8 cellular contexts compared by ENCODE assay signal in the genomic region with DNA sequence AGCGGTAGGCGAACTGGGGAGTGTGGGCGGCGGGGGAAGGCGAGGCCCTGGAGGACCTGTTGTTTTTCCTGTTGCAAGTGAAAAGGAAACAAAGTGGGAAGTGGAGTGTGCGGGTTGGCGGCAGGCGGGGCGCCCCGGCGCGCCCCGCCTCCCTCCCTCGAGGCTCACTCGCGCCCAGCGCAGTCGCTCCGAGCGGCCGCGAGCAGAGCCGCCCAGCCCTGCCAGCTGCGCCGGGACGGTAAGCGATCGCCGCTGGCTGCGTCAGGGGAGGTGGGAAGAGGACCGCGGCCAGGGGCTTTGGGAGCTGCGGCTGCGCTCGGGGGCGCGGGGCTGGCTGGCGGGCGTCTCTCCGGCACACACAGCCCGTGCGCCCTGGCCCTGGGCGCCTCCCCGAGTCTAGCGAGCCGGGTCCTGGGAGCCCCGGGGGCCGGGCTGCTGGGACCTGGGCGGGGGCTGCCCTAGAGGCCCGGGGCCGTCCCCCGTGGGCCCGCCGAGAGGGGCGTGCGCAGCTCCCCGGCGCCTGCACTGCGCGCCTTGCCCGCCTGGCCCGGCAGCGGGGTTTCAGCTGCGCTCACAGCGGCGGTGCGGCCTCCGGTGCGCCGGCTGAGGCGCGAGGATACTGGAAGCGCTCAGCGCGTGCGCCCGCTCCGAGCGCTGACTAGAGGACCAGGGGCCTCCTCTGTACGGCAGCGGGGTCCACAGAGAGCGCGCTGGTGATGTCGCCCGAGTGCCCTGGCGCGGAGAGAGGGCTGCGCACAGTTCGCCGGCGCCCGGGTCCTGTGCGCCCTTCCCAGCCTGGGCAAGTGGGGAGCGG. TPM values are rescaled to one million over a fixed set of nuclear protein-coding genes. Genes with fewer than 3 reads are reported as not detected.
DNase-seq lines count a peak whose midpoint lies in the region; TF ChIP-seq lines count a peak whose summit lies in the region.

A gene (plus strand): TSS at position 167 of the 814 bp plus-strand sequence. CDS start 58,725 bp downstream, outside the sequence.

- peak within 1 kb of the TSS; percentile 31 to 58 (median 46) for H3K4me3 ChIP-seq in tibial nerve

- peak within 1 kb of the TSS in 3 of 4 donors; percentile 42 to 84 (median 49) for H3K27ac ChIP-seq in tibial nerve

- H3K9me3 ChIP-seq in tibial nerve = no peaks in the 10 kb centered on the region

- no peak for TF ChIP-seq POLR2A in tibial nerve (IDR thresholded peaks at IDR 0.05)

- CTCF ChIA-PET in activated CD4-positive, alpha-beta T cell treated with anti-CD3 and anti-CD28 coated beads, Interleukin-2, amount 10 ng/mL, durations not matched to agents 7 days and 5 days (lab: Charles Lee) = interaction anchor here (0.6 to 11.4 kb wide), 5 partner anchors 8 to 729 kb away, joined by 3 to 81 read pairs (median 4); no protein-coding TSS in a partner anchor

- H3K4me1 Mint-ChIP-seq in activated CD4-positive, alpha-beta T cell treated with anti-CD3 and anti-CD28 coated beads, Interleukin-2, amount 10 ng/mL, durations not matched to agents 7 days and 5 days = peaks cover 63% of the 10 kb centered on the region

- peak within 1 kb of the TSS; percentile 98 for H3K27ac Mint-ChIP-seq in activated CD4-positive, alpha-beta T cell treated with anti-CD3 and anti-CD28 coated beads, Interleukin-2, amount 10 ng/mL, durations not matched to agents 7 days and 5 days

- no peaks in the 10 kb centered on the region for H3K27me3 Mint-ChIP-seq in activated CD4-positive, alpha-beta T cell treated with anti-CD3 and anti-CD28 coated beads, Interleukin-2, amount 10 ng/mL, durations not matched to agents 7 days and 5 days

- H3K4me1 ChIP-seq in tibial nerve = peaks cover 0 to 20% (median 7%) of the 10 kb centered on the region in 4 donors

- no peaks in the 10 kb centered on the region for H3K36me3 ChIP-seq in tibial nerve

- H3K36me3 Mint-ChIP-seq in activated CD4-positive, alpha-beta T cell treated with anti-CD3 and anti-CD28 coated beads, Interleukin-2, amount 10 ng/mL, durations not matched to agents 7 days and 5 days (ENCODE audit: low read depth) = peaks cover 47% of the 10 kb centered on the region

- no peaks in the 10 kb centered on the region for H3K9me3 Mint-ChIP-seq in activated CD4-positive, alpha-beta T cell treated with anti-CD3 and anti-CD28 coated beads, Interleukin-2, amount 10 ng/mL, durations not matched to agents 7 days and 5 days

- 1% methylated on average over 44 to 52 of the region's 94 CpGs for WGBS in tibial nerve, 2 donors

- peaks cover 0 to 46% of the 10 kb centered on the region in 2 donors for H3K27me3 ChIP-seq in tibial nerve

- POLR2A ChIA-PET in activated CD4-positive, alpha-beta T cell treated with anti-CD3 and anti-CD28 coated beads, Interleukin-2, amount 10 ng/mL, durations not matched to agents 7 days and 5 days (lab: Charles Lee) = interaction anchor here (0.6 to 0.8 kb wide), 3 partner anchors 36 to 363 kb away, joined by 4 to 5 read pairs (median 5); no protein-coding TSS in a partner anchor

- no peak for TF ChIP-seq CTCF in tibial nerve (IDR thresholded peaks at IDR 0.05)

- DNase-seq in NCI-H2196 (lab: John Stamatoyannopoulos, UW; ENCODE audit: unreplicated experiment) (peak; percentile 8), NCI-H2196 treated with DMSO at 0.1 percent for 48 hours (lab: John Stamatoyannopoulos, UW; ENCODE audit: unreplicated experiment) (no peak), MV-4-11 (lab: John Stamatoyannopoulos, UW) (peak; percentile 48), middle frontal gyrus (ENCODE audit: extremely low spot score, low spot score) (peak; percentile 37), tibial nerve (ENCODE audit: low spot score in 2 of 2) (no peak), HPDE6-E6E7 (ENCODE audit: extremely low spot score) (no peak)
- peak; percentile 48 for DNase-seq in activated CD4-positive, alpha-beta T cell treated with anti-CD3 and anti-CD28 coated beads, Interleukin-2, amount 10 ng/mL, durations not matched to agents 7 days and 5 days
- DNase-seq in effector CD8-positive, alpha-beta T cell (lab: John Stamatoyannopoulos, UW) = peak; percentile 29

- TF ChIP-seq EP300 in tibial nerve (IDR thresholded peaks at IDR 0.05) = no peak

- H3K4me3 Mint-ChIP-seq in activated CD4-positive, alpha-beta T cell treated with anti-CD3 and anti-CD28 coated beads, Interleukin-2, amount 10 ng/mL, durations not matched to agents 7 days and 5 days = peak within 1 kb of the TSS; percentile 95

RNA-seq across cellular contexts. Expression of the gene that starts here (rescaled TPM):
- total RNA-seq in activated CD4-positive, alpha-beta T cell treated with anti-CD3 and anti-CD28 coated beads, Interleukin-2, amount 10 ng/mL, durations not matched to agents 7 days and 5 days = 100 to 1,000 TPM; 222 to 242 TPM
- 10 to 100 TPM in 2 of 4 donors, 1 to 10 TPM in 2; 6.9 to 18.0 (median 10.2) TPM for total RNA-seq in tibial nerve

Comparison
In these comparisons a context has a peak if more than half of its experiments do, and no peak if none do; other contexts are left out.
1. RNA of the gene that starts here (total RNA-seq): 222 to 242 TPM in activated CD4-positive, alpha-beta T cell treated with anti-CD3 and anti-CD28 coated beads, Interleukin-2, amount 10 ng/mL, durations not matched to agents 7 days and 5 days; 6.9 to 18.0 TPM in tibial nerve; every median in the first group is over 10 times any median in the second.
2. DNase-seq: peak in NCI-H2196 (single experiment), MV-4-11 (single experiment), activated CD4-positive, alpha-beta T cell treated with anti-CD3 and anti-CD28 coated beads, Interleukin-2, amount 10 ng/mL, durations not matched to agents 7 days and 5 days (single experiment), effector CD8-positive, alpha-beta T cell (single experiment) and middle frontal gyrus (single experiment); none in NCI-H2196 treated with DMSO at 0.1 percent for 48 hours (single experiment), tibial nerve (0 of 2) and HPDE6-E6E7 (single experiment).